Comparison of ENCODE assay signal across 8 cellular contexts in the genomic region with DNA sequence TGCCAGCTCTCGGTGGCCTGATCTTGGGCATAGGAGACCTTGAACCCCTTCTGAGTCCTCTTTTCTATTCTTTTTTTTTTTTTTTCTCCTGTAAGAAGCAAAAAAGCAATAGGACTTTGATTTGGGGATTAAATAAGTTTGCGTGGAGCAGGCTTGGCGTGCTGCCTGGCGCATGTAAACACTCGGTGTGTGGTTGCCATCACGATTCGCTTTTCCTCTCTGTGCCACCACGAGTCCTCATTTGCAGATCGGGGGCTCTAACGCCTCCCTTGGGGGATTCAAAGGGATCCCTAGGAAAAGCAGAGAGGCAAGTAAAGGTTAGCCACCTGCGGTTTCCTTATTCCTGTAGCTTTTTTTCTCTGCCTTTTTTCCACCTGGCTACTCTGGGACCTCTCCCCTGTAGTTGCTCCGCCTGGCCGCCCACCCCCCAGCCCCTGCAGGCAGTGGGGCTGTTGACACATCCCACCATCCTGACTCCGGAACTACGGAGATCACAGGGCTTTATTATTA.
DNase-seq lines count a peak whose midpoint lies in the region; ATAC-seq and TF ChIP-seq lines count a peak whose summit lies in the region.

No MANE protein-coding gene starts in this region.

- peaks cover 72% of the 10 kb centered on the region for H3K4me1 ChIP-seq in DND-41 (ENCODE audit: insufficient read depth, low read length)
- peaks cover 63% of the 10 kb centered on the region for H3K4me1 ChIP-seq in MM.1S (ENCODE audit: low read length)

- peak overlapping the region; percentile 92 for H3K9ac ChIP-seq in DND-41 (ENCODE audit: low read depth, low read length)
- peak overlapping the region; percentile 90 for H3K9ac ChIP-seq in MM.1S (ENCODE audit: low read length)

- no peaks in the 10 kb centered on the region for H3K9me2 ChIP-seq in MM.1S (replicated peaks; ENCODE audit: insufficient read depth, low read length)

- H3K36me3 ChIP-seq in DND-41 (ENCODE audit: insufficient read depth, low read length) (peaks cover 78% of the 10 kb centered on the region), MM.1S (replicated peaks; ENCODE audit: insufficient read depth, low read length) (peaks cover 26% of the 10 kb centered on the region)

- H3K9me3 ChIP-seq in DND-41 (ENCODE audit: insufficient read depth, low read length, severe bottlenecking), result no peaks in the 10 kb centered on the region
- H3K9me3 ChIP-seq in MM.1S (replicated peaks; ENCODE audit: insufficient read depth, low read length), result no peaks in the 10 kb centered on the region

- H4K20me1 ChIP-seq in DND-41 (ENCODE audit: insufficient read depth, low read length), result peaks cover 71% of the 10 kb centered on the region
- H4K20me1 ChIP-seq in MM.1S (ENCODE audit: insufficient read depth, low read length), result peaks cover 50% of the 10 kb centered on the region

- peaks cover 30% of the 10 kb centered on the region for H3F3A ChIP-seq in MM.1S (ENCODE audit: insufficient read depth, low read length)

- H3K36me3 Mint-ChIP-seq in activated naive CD8-positive, alpha-beta T cell treated with anti-CD3 and anti-CD28 coated beads, Interleukin-2, amount 50 U/mL, for 24 hours (ENCODE audit: low read depth), result peaks cover 73% of the 10 kb centered on the region

- peak overlapping the region; percentile 100 for H3K27ac Mint-ChIP-seq in activated naive CD8-positive, alpha-beta T cell treated with anti-CD3 and anti-CD28 coated beads, Interleukin-2, amount 50 U/mL, for 24 hours

- H2AFZ ChIP-seq in DND-41 (ENCODE audit: low read depth, low read length), result no peak overlapping the region
- no peak overlapping the region for H2AFZ ChIP-seq in MM.1S (ENCODE audit: low read length)

- H3K27me3 ChIP-seq in DND-41 (ENCODE audit: insufficient read depth, low read length, poor library complexity) (no peaks in the 10 kb centered on the region), MM.1S (replicated peaks; ENCODE audit: insufficient read depth, low read length) (no peaks in the 10 kb centered on the region)

- H3K4me3 ChIP-seq in DND-41 (ENCODE audit: low read depth in 1 of 2, low read length in 2 of 2), result peak overlapping the region; percentile 83 to 95
- peak overlapping the region; percentile 99 for H3K4me3 ChIP-seq in MM.1S (ENCODE audit: low read length)
- H3K4me3 ChIP-seq in retinal pigment epithelial cell (ENCODE audit: low read length), result peak overlapping the region; percentile 99

- H3K27ac ChIP-seq in DND-41 (ENCODE audit: low read length) (peak overlapping the region; percentile 93), MM.1S (ENCODE audit: low read length) (no peak overlapping the region)

- ATAC-seq in DND-41 (ENCODE audit: insufficient read depth, low read depth) (no peak), GM18907 (IDR thresholded peaks at IDR 0.05; ENCODE audit: unreplicated experiment) (no peak)
- no peak for ATAC-seq in activated naive CD8-positive, alpha-beta T cell treated with anti-CD3 and anti-CD28 coated beads, Interleukin-2, amount 50 U/mL, for 24 hours

- H3K4me3 Mint-ChIP-seq in activated naive CD8-positive, alpha-beta T cell treated with anti-CD3 and anti-CD28 coated beads, Interleukin-2, amount 50 U/mL, for 24 hours, result peak overlapping the region; percentile 100

- H3K4me2 ChIP-seq in DND-41 (ENCODE audit: insufficient read depth, low read length), result peak overlapping the region; percentile 92
- peak overlapping the region; percentile 95 for H3K4me2 ChIP-seq in MM.1S (ENCODE audit: low read depth, low read length)

- peaks cover 97% of the 10 kb centered on the region for H3K79me2 ChIP-seq in DND-41 (ENCODE audit: insufficient read depth, low read length)
- peaks cover 98% of the 10 kb centered on the region for H3K79me2 ChIP-seq in MM.1S (ENCODE audit: low read length)

- H3K27me3 Mint-ChIP-seq in activated naive CD8-positive, alpha-beta T cell treated with anti-CD3 and anti-CD28 coated beads, Interleukin-2, amount 50 U/mL, for 24 hours, result peaks cover 3% of the 10 kb centered on the region

- no peaks in the 10 kb centered on the region for H3K9me3 Mint-ChIP-seq in activated naive CD8-positive, alpha-beta T cell treated with anti-CD3 and anti-CD28 coated beads, Interleukin-2, amount 50 U/mL, for 24 hours

- peak; percentile 35 for DNase-seq in DND-41
- peak; percentile 37 for DNase-seq in MM.1S
- peak; percentile 27 for DNase-seq in activated naive CD8-positive, alpha-beta T cell treated with anti-CD3 and anti-CD28 coated beads, Interleukin-2, amount 50 U/mL, for 24 hours
- peak; percentile 40 for DNase-seq in hepatic stellate cell (ENCODE audit: low spot score)
- DNase-seq in retinal pigment epithelial cell (ENCODE audit: low read depth), result peak; percentile 33
- DNase-seq in GM19240 (ENCODE audit: insufficient read length, low spot score), result no peak
- DNase-seq in NCI-H187 treated with DMSO at 0.1 percent for 48 hours (lab: John Stamatoyannopoulos, UW), result no peak

- peaks cover 77% of the 10 kb centered on the region for H3K4me1 Mint-ChIP-seq in activated naive CD8-positive, alpha-beta T cell treated with anti-CD3 and anti-CD28 coated beads, Interleukin-2, amount 50 U/mL, for 24 hours

- TF ChIP-seq CTCF in DND-41 (IDR thresholded peaks at IDR 0.05; ENCODE audit: borderline replicate concordance, extremely low read depth, low read length, poor library complexity, severe bottlenecking), result no peak
- no peak for TF ChIP-seq CTCF in MM.1S (IDR thresholded peaks at IDR 0.05; ENCODE audit: low read length)
- TF ChIP-seq CTCF in retinal pigment epithelial cell (conservative IDR thresholded peaks at IDR 0.05; ENCODE audit: low read depth, low read length), result no peak

Comparison
In these comparisons a context has a peak if more than half of its experiments do, and no peak if none do; other contexts are left out.
1. DNase-seq: peak in DND-41 (single experiment), MM.1S (single experiment), activated naive CD8-positive, alpha-beta T cell treated with anti-CD3 and anti-CD28 coated beads, Interleukin-2, amount 50 U/mL, for 24 hours (single experiment), hepatic stellate cell (single experiment) and retinal pigment epithelial cell (single experiment); none in GM19240 (single experiment) and NCI-H187 treated with DMSO at 0.1 percent for 48 hours (single experiment).
2. Peak in every context shown above with its lines, with median percentiles within 50 percentile points of each other: H3K4me3 ChIP-seq.